Comparison of ENCODE assay signal across 28 cellular contexts in genomic region chr1:6796095-6796494, GRCh38. TPM values are rescaled to one million over a fixed set of nuclear protein-coding genes. Genes with fewer than 3 reads are reported as not detected.
DNase-seq lines count a peak whose midpoint lies in the region; ATAC-seq, FAIRE-seq and TF ChIP-seq lines count a peak whose summit lies in the region.
"Had no signal": no experiment of that assay in that cellular context is flagged by ENCODE, and none has a peak within 500 bp of the region (broad histone marks: within the 10 kb centered on the region; RNA-seq: fewer than 3 reads in every experiment).

No MANE protein-coding gene starts in this region.

- FAIRE-seq in HTR-8/SVneo (lab: Jason Lieb, UNC): no peak
- FAIRE-seq: frontal cortex, G401.6, H54, K562 had no signal

- CTCF ChIA-PET in AG04450 (lab: Charles Lee): interaction anchor here (0.6 to 2.5 kb wide), 9 partner anchors 8 to 852 kb away, joined by 3 to 39 read pairs (median 6); no protein-coding TSS in a partner anchor

- no peak overlapping the region for H2AFZ ChIP-seq in osteoblast (ENCODE audit: low read length)

- H4K20me1 ChIP-seq in osteoblast (ENCODE audit: insufficient read depth, low read length): peaks cover 6% of the 10 kb centered on the region

- no peak overlapping the region for H3K4me3 ChIP-seq in AG04450 (ENCODE audit: low read depth, low read length)
- H3K4me3 ChIP-seq in adipocyte (ENCODE audit: low read length): peak overlapping the region; percentile 31
- H3K4me3 ChIP-seq in fibroblast of the aortic adventitia (ENCODE audit: low read depth, low read length): no peak overlapping the region
- no peak overlapping the region for H3K4me3 ChIP-seq in osteoblast (ENCODE audit: insufficient read depth, low read length)
- H3K4me3 ChIP-seq: BLaER1 treated with 17β-estradiol and CSF1 and Interleukin-3, amounts not matched to agents 10 nM and 100 nM; coronary artery; K562; Peyer's patch; skin epidermis had no signal

- peaks cover 2% of the 10 kb centered on the region for H3K36me3 ChIP-seq in adipocyte (ENCODE audit: control insufficient read depth, insufficient read depth, low read length, severe bottlenecking)
- H3K36me3 ChIP-seq in osteoblast (ENCODE audit: insufficient read depth, low read length): no peaks in the 10 kb centered on the region
- H3K36me3 ChIP-seq: Peyer's patch had no signal

- no peak for TF ChIP-seq CTCF in AG04450 (IDR thresholded peaks at IDR 0.05; ENCODE audit: low read depth, low read length)
- no peak for TF ChIP-seq CTCF in fibroblast of the aortic adventitia (IDR thresholded peaks at IDR 0.05; ENCODE audit: insufficient read depth, low read length)
- no peak for TF ChIP-seq CTCF in osteoblast (IDR thresholded peaks at IDR 0.05; ENCODE audit: extremely low read depth, low read depth, low read length)

- H3K4me2 ChIP-seq in osteoblast (ENCODE audit: insufficient read depth, low read length): no peak overlapping the region
- H3K4me2 ChIP-seq: BLaER1 treated with 17β-estradiol and CSF1 and Interleukin-3, amounts not matched to agents 10 nM and 100 nM had no signal

- DNase-seq in AG04450 (ENCODE audit: low read depth, low spot score) (no peak), adipocyte (ENCODE audit: low read depth) (no peak), fibroblast of the aortic adventitia (ENCODE audit: low read depth) (peak; percentile 56), osteoblast (ENCODE audit: insufficient read length, low spot score, missing footprints) (no peak), SIG-M5 treated with dmso at 0.1 percent for 504 hours (lab: John Stamatoyannopoulos, UW; ENCODE audit: unreplicated experiment) (no peak), EL (no peak), HTR-8/SVneo (ENCODE audit: insufficient read length, low spot score) (no peak)
- DNase-seq: activated CD4-positive, alpha-beta memory T cell treated with anti-CD3 and anti-CD28 coated beads, Interleukin-2, amount 10 ng/mL, durations not matched to agents 7 days and 5 days; activated CD4-positive, alpha-beta T cell treated with anti-CD3 and anti-CD28 coated beads for 1 hour; activated CD8-positive, alpha-beta memory T cell treated with anti-CD3 and anti-CD28 coated beads, Interleukin-2, amount 50 U/mL, for 48 hours; activated naive CD8-positive, alpha-beta T cell treated with anti-CD3 and anti-CD28 coated beads for 36 hours; effector memory CD4-positive, alpha-beta T cell; midbrain; naive thymus-derived CD4-positive, alpha-beta T cell; NCI-H1105 treated with DMSO at 0.1 percent for 48 hours; NCI-H1930; NCI-H2227 treated with DMSO at 0.1 percent for 48 hours; NCI-H526 treated with DMSO at 0.1 percent for 48 hours; Peyer's patch had no signal

- H3K27me3 ChIP-seq in AG04450 (ENCODE audit: control insufficient read depth, insufficient read depth, low read length) (no peaks in the 10 kb centered on the region), adipocyte (replicated peaks; ENCODE audit: control insufficient read depth, insufficient read depth, low read length) (no peaks in the 10 kb centered on the region), osteoblast (ENCODE audit: insufficient read depth, low read length) (no peaks in the 10 kb centered on the region)
- H3K27me3 ChIP-seq: BLaER1 treated with 17β-estradiol and CSF1 and Interleukin-3, amounts not matched to agents 10 nM and 100 nM; Peyer's patch had no signal

- peaks cover 60% of the 10 kb centered on the region for H3K79me2 ChIP-seq in osteoblast (ENCODE audit: insufficient read depth, low read length)

- H3K4me1 ChIP-seq in adipocyte (ENCODE audit: control insufficient read depth, insufficient read depth, low read length) (peaks cover 25% of the 10 kb centered on the region), osteoblast (ENCODE audit: insufficient read depth, low read length) (peaks cover 17% of the 10 kb centered on the region)

- no peak for ATAC-seq in GM18870 (IDR thresholded peaks at IDR 0.05; ENCODE audit: unreplicated experiment)
- ATAC-seq: esophagus mucosa; K562; naive thymus-derived CD4-positive, alpha-beta T cell had no signal

- H3K9me3 ChIP-seq in AG04450 (ENCODE audit: control insufficient read depth, insufficient read depth, low read length) (no peaks in the 10 kb centered on the region), adipocyte (ENCODE audit: control insufficient read depth, low read length) (no peaks in the 10 kb centered on the region), osteoblast (ENCODE audit: low read depth, low read length) (no peaks in the 10 kb centered on the region)
- H3K9me3 ChIP-seq: BLaER1 treated with 17β-estradiol and CSF1 and Interleukin-3, amounts not matched to agents 10 nM and 100 nM; Peyer's patch had no signal

- POLR2A ChIA-PET in AG04450 (lab: Yijun Ruan, JAX): no interaction called here

- H3K27ac ChIP-seq in AG04450 (ENCODE audit: low read depth, low read length) (peak overlapping the region; percentile 42), osteoblast (ENCODE audit: low read depth, low read length) (peak overlapping the region; percentile 80)
- H3K27ac ChIP-seq: Peyer's patch, skin epidermis had no signal

- peak overlapping the region; percentile 42 for H3K9ac ChIP-seq in adipocyte (ENCODE audit: low read length)

RNA-seq across cellular contexts. Expression of gene CAMTA1, which starts 10.8 kb away (rescaled TPM):
- 51.8 and 64.9 TPM in 2 replicates for polyA plus RNA-seq in AG04450 (2011; rRNA removed)
- polyA minus RNA-seq in AG04450 (2011; rRNA and poly(A)+ RNA removed): 22.1 and 35.3 TPM in 2 replicates
- total RNA-seq in fibroblast of the aortic adventitia (ENCODE audit: low replicate concordance) (66.6 and 91.9 TPM in 2 replicates), osteoblast (38.0 and 47.4 TPM in 2 replicates)
